ENCODE assay signal across 11 cellular contexts in the genomic region with DNA sequence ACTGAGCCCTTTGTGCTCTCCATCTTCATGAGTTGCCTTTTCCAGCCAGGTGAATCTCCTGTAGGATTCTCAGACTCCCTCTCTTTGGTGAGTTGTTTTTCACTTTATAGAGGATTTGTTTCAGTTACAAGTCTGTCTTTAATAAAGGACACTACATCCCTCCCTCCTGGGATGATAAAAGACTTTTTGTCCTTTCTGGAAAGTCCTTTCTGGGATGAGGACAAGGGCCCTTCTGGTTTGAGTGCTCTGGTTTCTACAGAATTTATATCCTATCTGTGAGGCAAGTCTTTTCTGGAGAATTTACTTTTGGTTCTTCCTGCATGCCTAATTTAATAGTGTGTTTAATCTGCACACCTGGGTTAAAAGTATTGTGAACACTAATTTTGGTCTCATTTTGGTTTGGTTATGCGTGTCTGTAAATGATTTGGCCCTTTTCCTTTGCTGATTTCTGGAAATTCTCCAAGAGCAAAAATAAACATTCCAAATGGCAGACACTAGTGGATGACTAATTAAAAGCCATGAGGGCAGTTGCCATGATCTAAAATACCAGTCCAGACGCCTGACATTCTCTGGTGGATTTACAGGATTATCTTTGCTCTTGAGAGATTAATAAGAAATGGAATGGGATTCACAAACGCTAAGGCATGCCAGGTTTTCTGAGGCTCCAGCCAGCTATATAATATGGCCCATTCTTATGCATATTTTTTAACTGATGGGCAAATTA. TPM values are rescaled to one million over a fixed set of nuclear protein-coding genes. Genes with fewer than 3 reads are reported as not detected.
DNase-seq lines count a peak whose midpoint lies in the region; ATAC-seq, FAIRE-seq and TF ChIP-seq lines count a peak whose summit lies in the region.
"Had no signal": no experiment of that assay in that cellular context is flagged by ENCODE, and none has a peak within 500 bp of the region (broad histone marks: within the 10 kb centered on the region; RNA-seq: fewer than 3 reads in every experiment).

No MANE protein-coding gene starts in this region.

- H3K4me1 Mint-ChIP-seq in WTC11, result peaks cover 36% of the 10 kb centered on the region

- no peaks in the 10 kb centered on the region for H3K27me3 Mint-ChIP-seq in WTC11 (ENCODE audit: low read depth)

- POLR2A ChIA-PET in A549 (lab: Yijun Ruan, JAX), result no interaction called here
- POLR2A ChIA-PET in WTC11 (lab: Charles Lee), result interaction anchor here (1.2 kb wide), 1 partner anchor 208 kb away, joined by 4 read pairs; a partner anchor contains a TSS

- no peaks in the 10 kb centered on the region for H3K36me3 ChIP-seq in uterus

- FAIRE-seq in A549 (lab: Jason Lieb, UNC), result no peak

- H3K4me1 ChIP-seq in A549, result peaks cover 29% of the 10 kb centered on the region
- peaks cover 0 to 10% of the 10 kb centered on the region in 2 donors for H3K4me1 ChIP-seq in uterus

- peak overlapping the region; percentile 47 for H3K4me2 ChIP-seq in A549

- no peak for TF ChIP-seq EP300 in A549 (IDR thresholded peaks at IDR 0.05)

- peak overlapping the region; percentile 28 to 54; a peak in 4 of 6 replicates for H3K27ac ChIP-seq in A549
- no peak overlapping the region for H3K27ac ChIP-seq in uterus

- peak; percentile 23 to 32 for DNase-seq in A549 (ENCODE audit: low read depth in 1 of 2, low spot score in 1 of 2)
- peak; percentile 6 for DNase-seq in HT-29 (ENCODE audit: low spot score)
- DNase-seq in WTC11 (ENCODE audit: low spot score), result no peak
- DNase-seq in hepatic stellate cell (ENCODE audit: low spot score), result peak; percentile 81
- no peak for DNase-seq in activated effector memory CD4-positive, alpha-beta T cell treated with anti-CD3 and anti-CD28 coated beads, Interleukin-2, amount 50 U/mL, for 16 hours
- no peak for DNase-seq in sciatic nerve (ENCODE audit: low spot score)
- DNase-seq in uterus, result no peak
- no peak for DNase-seq in omental fat pad (ENCODE audit: low spot score)
- DNase-seq: DND-41 had no signal

- ATAC-seq in A549, result peak in 1 of 2 experiments; percentile 55; a peak in 3 of 6 replicates
- no peak for ATAC-seq in WTC11
- ATAC-seq in sciatic nerve, result no peak
- no peak for ATAC-seq in omental fat pad (ENCODE audit: low FRiP score)

- no peaks in the 10 kb centered on the region for H3K36me3 Mint-ChIP-seq in WTC11

- intact Hi-C loops in sciatic nerve (cut with DNase I), result no loop called here
- intact Hi-C loops in uterus (cut with DNase I; ENCODE audit: low total_unique reads), result no loop called here

- no peak overlapping the region for H3K4me3 Mint-ChIP-seq in WTC11

- peak overlapping the region; percentile 59 for H3K27ac Mint-ChIP-seq in WTC11

- H3K9me3 Mint-ChIP-seq in WTC11, result no peaks in the 10 kb centered on the region

- TF ChIP-seq POLR2A in A549 (IDR thresholded peaks at IDR 0.05; ENCODE audit: low read length), result no peak
- TF ChIP-seq POLR2A in uterus (IDR thresholded peaks at IDR 0.05), result no peak

- H3K9me3 ChIP-seq in A549 (no peaks in the 10 kb centered on the region), uterus (no peaks in the 10 kb centered on the region)

- 4% methylated on average over 3 of the region's 3 CpGs for WGBS in A549 (ENCODE audit: missing lambda C conversion rate)

- CTCF ChIA-PET in A549 (lab: Yijun Ruan, JAX) (no interaction called here), WTC11 (lab: Charles Lee) (interaction anchor here (1.0 to 1.1 kb wide), 2 partner anchors 83 to 181 kb away, joined by 3 to 4 read pairs; no protein-coding TSS in a partner anchor)

- no peaks in the 10 kb centered on the region for H3K27me3 ChIP-seq in uterus

- no peak for TF ChIP-seq RAD21 in A549 (conservative IDR thresholded peaks at IDR 0.05 in 1 of 2, IDR thresholded peaks at IDR 0.05 in 1 of 2)

- TF ChIP-seq CTCF in A549 (IDR thresholded peaks at IDR 0.05) (no peak), WTC11 (IDR thresholded peaks at IDR 0.05) (no peak), uterus (IDR thresholded peaks at IDR 0.05) (no peak), omental fat pad (IDR thresholded peaks at IDR 0.05) (no peak)

- H3K4me3 ChIP-seq in A549 (no peak overlapping the region), uterus (no peak overlapping the region)
- H3K4me3 ChIP-seq: lung had no signal

TF ChIP-seq in A549, 52 proteins besides CTCF, POLR2A, EP300 and RAD21:
- no peak for TF ChIP-seq HOXB5 (CRISPR knock-in tag; IDR thresholded peaks at IDR 0.05)
- no peak for TF ChIP-seq FOSL2 (IDR thresholded peaks at IDR 0.05)
- TF ChIP-seq FOSL2 (CRISPR knock-in tag; IDR thresholded peaks at IDR 0.05), result peak; percentile 48

TF ChIP-seq in WTC11, 78 proteins besides CTCF, POLR2A, EP300 and RAD21:
- TF ChIP-seq, protein P1, sequence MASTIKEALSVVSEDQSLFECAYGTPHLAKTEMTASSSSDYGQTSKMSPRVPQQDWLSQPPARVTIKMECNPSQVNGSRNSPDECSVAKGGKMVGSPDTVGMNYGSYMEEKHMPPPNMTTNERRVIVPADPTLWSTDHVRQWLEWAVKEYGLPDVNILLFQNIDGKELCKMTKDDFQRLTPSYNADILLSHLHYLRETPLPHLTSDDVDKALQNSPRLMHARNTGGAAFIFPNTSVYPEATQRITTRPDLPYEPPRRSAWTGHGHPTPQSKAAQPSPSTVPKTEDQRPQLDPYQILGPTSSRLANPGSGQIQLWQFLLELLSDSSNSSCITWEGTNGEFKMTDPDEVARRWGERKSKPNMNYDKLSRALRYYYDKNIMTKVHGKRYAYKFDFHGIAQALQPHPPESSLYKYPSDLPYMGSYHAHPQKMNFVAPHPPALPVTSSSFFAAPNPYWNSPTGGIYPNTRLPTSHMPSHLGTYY (CRISPR knock-in tag; IDR thresholded peaks at IDR 0.05), result no peak
- TF ChIP-seq, protein P2, sequence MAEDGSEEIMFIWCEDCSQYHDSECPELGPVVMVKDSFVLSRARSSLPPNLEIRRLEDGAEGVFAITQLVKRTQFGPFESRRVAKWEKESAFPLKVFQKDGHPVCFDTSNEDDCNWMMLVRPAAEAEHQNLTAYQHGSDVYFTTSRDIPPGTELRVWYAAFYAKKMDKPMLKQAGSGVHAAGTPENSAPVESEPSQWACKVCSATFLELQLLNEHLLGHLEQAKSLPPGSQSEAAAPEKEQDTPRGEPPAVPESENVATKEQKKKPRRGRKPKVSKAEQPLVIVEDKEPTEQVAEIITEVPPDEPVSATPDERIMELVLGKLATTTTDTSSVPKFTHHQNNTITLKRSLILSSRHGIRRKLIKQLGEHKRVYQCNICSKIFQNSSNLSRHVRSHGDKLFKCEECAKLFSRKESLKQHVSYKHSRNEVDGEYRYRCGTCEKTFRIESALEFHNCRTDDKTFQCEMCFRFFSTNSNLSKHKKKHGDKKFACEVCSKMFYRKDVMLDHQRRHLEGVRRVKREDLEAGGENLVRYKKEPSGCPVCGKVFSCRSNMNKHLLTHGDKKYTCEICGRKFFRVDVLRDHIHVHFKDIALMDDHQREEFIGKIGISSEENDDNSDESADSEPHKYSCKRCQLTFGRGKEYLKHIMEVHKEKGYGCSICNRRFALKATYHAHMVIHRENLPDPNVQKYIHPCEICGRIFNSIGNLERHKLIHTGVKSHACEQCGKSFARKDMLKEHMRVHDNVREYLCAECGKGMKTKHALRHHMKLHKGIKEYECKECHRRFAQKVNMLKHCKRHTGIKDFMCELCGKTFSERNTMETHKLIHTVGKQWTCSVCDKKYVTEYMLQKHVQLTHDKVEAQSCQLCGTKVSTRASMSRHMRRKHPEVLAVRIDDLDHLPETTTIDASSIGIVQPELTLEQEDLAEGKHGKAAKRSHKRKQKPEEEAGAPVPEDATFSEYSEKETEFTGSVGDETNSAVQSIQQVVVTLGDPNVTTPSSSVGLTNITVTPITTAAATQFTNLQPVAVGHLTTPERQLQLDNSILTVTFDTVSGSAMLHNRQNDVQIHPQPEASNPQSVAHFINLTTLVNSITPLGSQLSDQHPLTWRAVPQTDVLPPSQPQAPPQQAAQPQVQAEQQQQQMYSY (CRISPR knock-in tag; IDR thresholded peaks at IDR 0.05), result peak; percentile 72

RNA-seq across cellular contexts. Expression of a gene that starts 44.8 kb away (rescaled TPM):
- 0.06 and 0.11 TPM in 2 replicates for polyA plus RNA-seq in A549 (2011; rRNA removed)
- polyA plus RNA-seq in A549 (2012; cell fraction: cytosol; rRNA removed), result 0.04 TPM in 1 of 2 replicates, not detected in the other
- not detected in 2 replicates for polyA plus RNA-seq in A549 (2012; cell fraction: nucleus; rRNA removed)
- not detected in 3 replicates for polyA plus RNA-seq in A549 (2017; fragmentation: RNase III; extraction: RNeasy Plus Mini Kit Qiagen cat#74134 plus additional on column Dnase treatment)
- 0.21 TPM in 1 of 2 replicates, not detected in the other for polyA minus RNA-seq in A549 (2011; rRNA and poly(A)+ RNA removed)
- total RNA-seq in HT-29 (2014; rRNA removed; shearing (Covaris generic)), result not detected in 2 replicates
- not detected in 3 replicates for total RNA-seq in WTC11 (2021)
- total RNA-seq in sciatic nerve, result not detected
- 1 to 10 TPM in 1 of 4 donors, not detected in 3; 1.8 TPM for total RNA-seq in uterus
- total RNA-seq in omental fat pad, result not detected
- total RNA-seq: activated CD8-positive, alpha-beta memory T cell treated with anti-CD3 and anti-CD28 coated beads for 36 hours had no signal

Comparison
In these comparisons a context has a peak if more than half of its experiments do, and no peak if none do; other contexts are left out.
1. DNase-seq: peak in A549 (2 of 2), HT-29 (single experiment) and hepatic stellate cell (single experiment); none in WTC11 (single experiment), activated effector memory CD4-positive, alpha-beta T cell treated with anti-CD3 and anti-CD28 coated beads, Interleukin-2, amount 50 U/mL, for 16 hours (single experiment), sciatic nerve (single experiment), uterus (0 of 2) and omental fat pad (single experiment).
2. H3K27ac ChIP-seq: peak in A549 (2 of 2); none in uterus (0 of 2).